18 cellular contexts compared by ENCODE assay signal in genomic region chr1:182768973-182769372, GRCh38. TPM values are rescaled to one million over a fixed set of nuclear protein-coding genes. Genes with fewer than 3 reads are reported as not detected.
DNase-seq lines count a peak whose midpoint lies in the region; ATAC-seq and TF ChIP-seq lines count a peak whose summit lies in the region.
"Had no signal": no experiment of that assay in that cellular context is flagged by ENCODE, and none has a peak within 500 bp of the region (broad histone marks: within the 10 kb centered on the region; RNA-seq: fewer than 3 reads in every experiment).

No MANE protein-coding gene starts in this region.

- ATAC-seq in left ventricle myocardium superior, result peak; percentile 23
- ATAC-seq in right cardiac atrium, result no peak
- no peak for ATAC-seq in upper lobe of right lung
- ATAC-seq in stimulated activated naive CD8-positive, alpha-beta T cell treated with anti-CD3 and anti-CD28 coated beads, Interleukin-15, amount 100 ng/mL, for 72 hours, result no peak
- ATAC-seq: left lung, mucosa of descending colon had no signal

- H3K27ac ChIP-seq in right cardiac atrium (ENCODE audit: low read length), result no peak overlapping the region
- H3K27ac ChIP-seq in spleen, result peak overlapping the region in 5 of 8 donors; percentile 1 to 43 (median 33)
- H3K27ac ChIP-seq in upper lobe of right lung, result no peak overlapping the region
- H3K27ac ChIP-seq: left lung, PC-9, SJCRH30 had no signal

- no peak for TF ChIP-seq CTCF in fibroblast of mammary gland (conservative IDR thresholded peaks at IDR 0.05; ENCODE audit: control insufficient read depth, insufficient read depth, low read depth, low read length)
- TF ChIP-seq CTCF in spleen (IDR thresholded peaks at IDR 0.05 in 8 of 11, conservative IDR thresholded peaks at IDR 0.05 in 3 of 11), result no peak
- no peak for TF ChIP-seq CTCF in upper lobe of right lung (IDR thresholded peaks at IDR 0.05)

- no peak overlapping the region for H3K4me3 Mint-ChIP-seq in stimulated activated naive CD8-positive, alpha-beta T cell treated with anti-CD3 and anti-CD28 coated beads, Interleukin-15, amount 100 ng/mL, for 72 hours
- H3K4me3 Mint-ChIP-seq: activated CD4-positive, alpha-beta T cell treated with anti-CD3 and anti-CD28 coated beads, Interleukin-2, amount 10 ng/mL, durations not matched to agents 24 days and 14 days; activated naive CD8-positive, alpha-beta T cell had no signal

- no peaks in the 10 kb centered on the region for H3K4me1 ChIP-seq in right cardiac atrium (ENCODE audit: control insufficient read depth, insufficient read depth, low read length)
- peaks cover 36% of the 10 kb centered on the region for H3K4me1 ChIP-seq in adipocyte (ENCODE audit: control insufficient read depth, insufficient read depth, low read length)
- no peaks in the 10 kb centered on the region for H3K4me1 ChIP-seq in spleen
- no peaks in the 10 kb centered on the region for H3K4me1 ChIP-seq in upper lobe of right lung
- H3K4me1 ChIP-seq: left lung had no signal

- no peak overlapping the region for H3K27ac Mint-ChIP-seq in stimulated activated naive CD8-positive, alpha-beta T cell treated with anti-CD3 and anti-CD28 coated beads, Interleukin-15, amount 100 ng/mL, for 72 hours
- H3K27ac Mint-ChIP-seq: activated CD4-positive, alpha-beta T cell treated with anti-CD3 and anti-CD28 coated beads, Interleukin-2, amount 10 ng/mL, durations not matched to agents 24 days and 14 days; activated naive CD8-positive, alpha-beta T cell had no signal

- H3K36me3 ChIP-seq in adipocyte (ENCODE audit: control insufficient read depth, insufficient read depth, low read length, severe bottlenecking), result no peaks in the 10 kb centered on the region
- no peaks in the 10 kb centered on the region for H3K36me3 ChIP-seq in spleen
- H3K36me3 ChIP-seq in upper lobe of right lung, result no peaks in the 10 kb centered on the region
- H3K36me3 ChIP-seq: left lung, SJCRH30 had no signal

- H3K27me3 ChIP-seq in right cardiac atrium (ENCODE audit: control insufficient read depth, insufficient read depth) (no peaks in the 10 kb centered on the region), adipocyte (replicated peaks; ENCODE audit: control insufficient read depth, insufficient read depth, low read length) (peaks cover 9% of the 10 kb centered on the region), spleen (replicated peaks in 1 of 7) (no peaks in the 10 kb centered on the region), upper lobe of right lung (no peaks in the 10 kb centered on the region)
- H3K27me3 ChIP-seq: left lung, SJCRH30 had no signal

- intact Hi-C loops in left ventricle myocardium superior (cut with micrococcal nuclease) (no loop called here), right cardiac atrium (cut with DNase I) (no loop called here), spleen (cut with DNase I; ENCODE audit: low total_unique reads) (no loop called here), upper lobe of right lung (cut with DNase I) (no loop called here)

- 50% methylated on average over 2 of the region's 2 CpGs for WGBS in right cardiac atrium
- WGBS in spleen, 5 donors, result 53 to 70% (median 67%) methylated on average over 2 of the region's 2 CpGs

- H3K4me1 Mint-ChIP-seq in stimulated activated naive CD8-positive, alpha-beta T cell treated with anti-CD3 and anti-CD28 coated beads, Interleukin-15, amount 100 ng/mL, for 72 hours, result no peaks in the 10 kb centered on the region
- H3K4me1 Mint-ChIP-seq: activated CD4-positive, alpha-beta T cell treated with anti-CD3 and anti-CD28 coated beads, Interleukin-2, amount 10 ng/mL, durations not matched to agents 24 days and 14 days had no signal

- DNase-seq in left ventricle myocardium superior, result no peak
- DNase-seq in right cardiac atrium, result no peak
- peak; percentile 51 for DNase-seq in adipocyte (ENCODE audit: low read depth)
- DNase-seq in fibroblast of mammary gland (ENCODE audit: low read depth), result peak; percentile 32
- no peak for DNase-seq in spleen
- DNase-seq in upper lobe of right lung, result no peak
- DNase-seq in stimulated activated naive CD8-positive, alpha-beta T cell treated with anti-CD3 and anti-CD28 coated beads, Interleukin-15, amount 100 ng/mL, for 72 hours, result no peak
- no peak for DNase-seq in cerebellar nuclear complex (lab: John Stamatoyannopoulos, UW)
- DNase-seq: activated CD4-positive, alpha-beta T cell treated with anti-CD3 and anti-CD28 coated beads, Interleukin-2, amount 10 ng/mL, durations not matched to agents 24 days and 14 days; GDM1; left lung; mucosa of descending colon; NCI-H146; NCI-H2171 treated with DMSO at 0.1 percent for 48 hours; NCI-H774; PC-9 had no signal

- no peak overlapping the region for H3K9ac ChIP-seq in adipocyte (ENCODE audit: low read length)

- H3K9me3 Mint-ChIP-seq in stimulated activated naive CD8-positive, alpha-beta T cell treated with anti-CD3 and anti-CD28 coated beads, Interleukin-15, amount 100 ng/mL, for 72 hours, result no peaks in the 10 kb centered on the region
- H3K9me3 Mint-ChIP-seq: activated CD4-positive, alpha-beta T cell treated with anti-CD3 and anti-CD28 coated beads, Interleukin-2, amount 10 ng/mL, durations not matched to agents 24 days and 14 days had no signal

- H3K27me3 Mint-ChIP-seq in stimulated activated naive CD8-positive, alpha-beta T cell treated with anti-CD3 and anti-CD28 coated beads, Interleukin-15, amount 100 ng/mL, for 72 hours, result peaks cover 54% of the 10 kb centered on the region

- no peak overlapping the region for H3K4me3 ChIP-seq in right cardiac atrium (ENCODE audit: low read length)
- H3K4me3 ChIP-seq in adipocyte (ENCODE audit: low read length), result no peak overlapping the region
- H3K4me3 ChIP-seq in fibroblast of mammary gland (ENCODE audit: control insufficient read depth, low read depth, low read length), result no peak overlapping the region
- no peak overlapping the region for H3K4me3 ChIP-seq in spleen
- no peak overlapping the region for H3K4me3 ChIP-seq in upper lobe of right lung
- H3K4me3 ChIP-seq: left lung, mucosa of descending colon, PC-9, SJCRH30 had no signal

- no peak for TF ChIP-seq POLR2A in spleen (IDR thresholded peaks at IDR 0.05)

- H3K9me3 ChIP-seq in right cardiac atrium (ENCODE audit: control insufficient read depth, low read length), result no peaks in the 10 kb centered on the region
- H3K9me3 ChIP-seq in adipocyte (ENCODE audit: control insufficient read depth, low read length), result peaks cover 5% of the 10 kb centered on the region
- no peaks in the 10 kb centered on the region for H3K9me3 ChIP-seq in spleen
- H3K9me3 ChIP-seq in upper lobe of right lung, result no peaks in the 10 kb centered on the region
- H3K9me3 ChIP-seq: left lung, mucosa of descending colon, SJCRH30 had no signal

RNA-seq across cellular contexts. Expression of gene NPL, which starts 20.6 kb away (rescaled TPM):
- 3.9 TPM for total RNA-seq in left ventricle myocardium superior
- total RNA-seq in right cardiac atrium, result 1 to 10 TPM; 5.8 to 9.6 (median 9.4) TPM
- 3.2 TPM for polyA plus RNA-seq in right cardiac atrium
- total RNA-seq in spleen, result 10 to 100 TPM; 60.9 to 88.2 (median 71.0) TPM
- polyA plus RNA-seq in spleen, result 10 to 100 TPM; 21.9 to 34.4 (median 30.2) TPM
- total RNA-seq in upper lobe of right lung, result 44.5 TPM

Comparison
In these comparisons a context has a peak if more than half of its experiments do, and no peak if none do; other contexts are left out.
1. DNase-seq: peak in adipocyte (single experiment) and fibroblast of mammary gland (single experiment); none in left ventricle myocardium superior (single experiment), right cardiac atrium (0 of 3), spleen (single experiment), upper lobe of right lung (single experiment), stimulated activated naive CD8-positive, alpha-beta T cell treated with anti-CD3 and anti-CD28 coated beads, Interleukin-15, amount 100 ng/mL, for 72 hours (0 of 2) and cerebellar nuclear complex (0 of 2).
2. H3K27ac ChIP-seq: peak in spleen (5 of 8); none in right cardiac atrium (single experiment) and upper lobe of right lung (single experiment).